18 cellular contexts compared by ENCODE assay signal in the genomic region with DNA sequence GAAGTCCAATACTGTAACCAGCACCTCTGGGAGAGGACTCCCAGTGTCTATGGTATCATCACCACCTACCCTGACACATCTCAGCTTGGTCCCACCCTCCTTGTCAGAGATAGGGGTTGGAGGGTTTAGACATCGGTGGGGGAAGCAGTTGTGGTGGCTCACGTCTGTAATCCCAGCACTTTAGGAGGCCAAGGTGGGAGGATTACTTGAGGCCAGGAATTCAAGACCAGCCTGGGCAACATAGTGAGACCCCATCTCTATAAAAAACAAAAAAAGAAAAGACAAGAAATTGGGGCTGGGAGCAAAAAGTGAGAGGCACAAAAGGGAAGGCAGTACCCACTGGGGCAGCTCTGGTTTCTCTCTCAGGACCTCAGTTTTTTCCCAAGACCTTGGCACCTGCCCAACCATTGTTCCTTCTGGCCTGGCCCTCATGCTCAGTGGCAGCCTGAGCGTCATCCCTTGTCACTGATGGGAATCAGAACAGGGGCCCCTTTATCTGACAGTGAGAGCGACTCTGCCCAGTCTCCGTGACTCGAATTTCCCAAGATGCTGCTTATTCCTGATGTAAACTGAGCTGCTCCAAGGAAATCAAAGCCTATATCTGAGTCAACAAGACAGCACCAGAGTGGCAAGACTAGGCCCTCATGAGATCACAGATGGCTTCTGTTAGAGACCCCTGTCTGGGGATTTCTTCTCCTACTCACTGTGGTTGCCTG.
DNase-seq lines count a peak whose midpoint lies in the region; ATAC-seq and TF ChIP-seq lines count a peak whose summit lies in the region.
"Had no signal": no experiment of that assay in that cellular context is flagged by ENCODE, and none has a peak within 500 bp of the region (broad histone marks: within the 10 kb centered on the region; RNA-seq: fewer than 3 reads in every experiment).

No MANE protein-coding gene starts in this region.

- 84% methylated on average over 6 of the region's 6 CpGs for WGBS in suprapubic skin

- H3K4me3 ChIP-seq in fibroblast of pulmonary artery (replicated peaks; ENCODE audit: low read depth, low read length) (no peak overlapping the region), suprapubic skin (no peak overlapping the region)

- no peak for TF ChIP-seq EP300 in suprapubic skin (IDR thresholded peaks at IDR 0.05)

- no peaks in the 10 kb centered on the region for H3K9me3 ChIP-seq in suprapubic skin

- no peaks in the 10 kb centered on the region for H3K4me1 ChIP-seq in suprapubic skin

- no peak for TF ChIP-seq CTCF in fibroblast of pulmonary artery (IDR thresholded peaks at IDR 0.05; ENCODE audit: low read length, missing control alignments)
- TF ChIP-seq CTCF in suprapubic skin (IDR thresholded peaks at IDR 0.05), result no peak

- no peaks in the 10 kb centered on the region for H3K36me3 ChIP-seq in suprapubic skin

- intact Hi-C loops in left cardiac atrium (cut with DNase I), result no loop called here
- intact Hi-C loops in Right ventricle myocardium inferior (cut with DNase I), result no loop called here

- H3K27me3 ChIP-seq in suprapubic skin, result peaks cover 3% of the 10 kb centered on the region

- no peak for TF ChIP-seq POLR2A in suprapubic skin (IDR thresholded peaks at IDR 0.05)

- ATAC-seq in left cardiac atrium (peak; percentile 38 to 70), Right ventricle myocardium inferior (no peak)
- ATAC-seq: left colon; naive thymus-derived CD8-positive, alpha-beta T cell had no signal

- DNase-seq in left cardiac atrium, result peak; percentile 77
- no peak for DNase-seq in Right ventricle myocardium inferior (ENCODE audit: missing footprints)
- peak; percentile 84 for DNase-seq in fibroblast of pulmonary artery (ENCODE audit: low read depth)
- peak; percentile 64 for DNase-seq in mucosa of gallbladder (ENCODE audit: low spot score)
- DNase-seq in ureter (ENCODE audit: low spot score), result no peak
- no peak for DNase-seq in suprapubic skin (ENCODE audit: low spot score in 2 of 2)
- DNase-seq in RPMI8226, result no peak
- no peak for DNase-seq in NCI-H1694 (lab: John Stamatoyannopoulos, UW)
- DNase-seq: activated CD4-positive, alpha-beta T cell treated with anti-CD3 and anti-CD28 coated beads, Interleukin-2, amount 50 U/mL, for 48 hours; DMS 273 treated with DMSO at 0.1 percent for 48 hours; endodermal cell; glutamatergic neuron; left colon; naive thymus-derived CD8-positive, alpha-beta T cell; NCI-H1930; NCI-H748 treated with DMSO at 0.1 percent for 48 hours; stimulated activated naive CD4-positive, alpha-beta T cell had no signal

- no peak overlapping the region for H3K27ac ChIP-seq in suprapubic skin
- H3K27ac ChIP-seq: RWPE1 had no signal

Comparison
In these comparisons a context has a peak if more than half of its experiments do, and no peak if none do; other contexts are left out.
1. DNase-seq: peak in left cardiac atrium (single experiment), fibroblast of pulmonary artery (single experiment) and mucosa of gallbladder (single experiment); none in Right ventricle myocardium inferior (single experiment), ureter (single experiment), suprapubic skin (0 of 2), RPMI8226 (single experiment) and NCI-H1694 (single experiment).